33 cellular contexts compared by ENCODE assay signal in the genomic region with DNA sequence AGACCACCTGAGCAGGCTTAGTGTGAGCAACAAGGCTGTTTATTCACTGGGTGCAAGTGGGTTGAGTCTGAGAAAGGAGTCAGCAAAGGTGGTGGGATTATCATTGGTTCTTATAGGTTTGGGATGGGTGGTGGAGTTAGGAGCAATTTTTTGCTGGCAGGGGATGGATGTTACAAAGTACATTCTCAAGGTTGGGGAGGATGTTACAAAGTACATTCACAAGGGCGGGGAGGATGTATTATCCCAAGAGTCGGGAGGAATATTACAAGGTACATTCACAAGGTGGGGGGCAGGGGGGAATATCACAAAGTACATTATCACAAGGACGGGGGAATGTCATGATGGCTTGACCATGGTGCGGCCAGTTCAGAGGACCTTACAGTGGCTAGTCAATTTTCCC.
"Had no signal": no experiment of that assay in that cellular context is flagged by ENCODE, and none has a peak within 500 bp of the region (broad histone marks: within the 10 kb centered on the region; RNA-seq: fewer than 3 reads in every experiment).

No MANE protein-coding gene starts in this region.

- FAIRE-seq: astrocyte, bronchial epithelial cell had no signal

- H3K9me3 ChIP-seq: adrenal gland, ascending aorta, body of pancreas, breast epithelium had no signal

- DNase-seq: activated effector memory CD4-positive, alpha-beta T cell treated with anti-CD3 and anti-CD28 coated beads, Interleukin-2, amount 50 U/mL, for 16 hours; activated effector memory CD4-positive, alpha-beta T cell treated with Interleukin-2 at 50 U/mL for 16 hours; activated gamma-delta T cell; activated gamma-delta T cell treated with Interleukin-2 at 50 U/mL for 16 hours; activated naive CD4-positive, alpha-beta T cell; activated naive CD4-positive, alpha-beta T cell treated with anti-CD3 and anti-CD28 coated beads for 36 hours; activated naive CD4-positive, alpha-beta T cell treated with anti-CD3 and anti-CD28 coated beads, Interleukin-2, amount 10 ng/mL, durations not matched to agents 7 days and 5 days; activated naive CD4-positive, alpha-beta T cell treated with anti-CD3 and anti-CD28 coated beads, Interleukin-2, amount 50 U/mL, for 16 hours; activated naive CD4-positive, alpha-beta T cell treated with Interleukin-2 at 50 U/mL for 16 hours; activated naive CD8-positive, alpha-beta T cell treated with anti-CD3 and anti-CD28 coated beads for 36 hours; activated naive CD8-positive, alpha-beta T cell treated with anti-CD3 and anti-CD28 coated beads, Interleukin-2, amount 10 ng/mL, durations not matched to agents 7 days and 5 days; activated naive CD8-positive, alpha-beta T cell treated with anti-CD3 and anti-CD28 coated beads, Interleukin-2, amount 50 U/mL, for 24 hours; activated T-cell treated with anti-CD3 and anti-CD28 coated beads, Interleukin-2, amount 50 U/mL, for 24 hours; activated T-cell treated with anti-CD3 and anti-CD28 coated beads, Interleukin-2, amount 50 U/mL, for 4 hours; activated T-cell treated with anti-CD3 and anti-CD28 coated beads, Interleukin-2, amount 50 U/mL, for 48 hours; activated T-cell treated with anti-CD3 and anti-CD28 coated beads, Interleukin-2, amount 50 U/mL, for 72 hours; adrenal gland; amniotic stem cell; amygdala; anterior cingulate cortex; aorta; body of pancreas; brain microvascular endothelial cell; caudate nucleus; central memory CD4-positive, alpha-beta T cell; cerebellar nuclear complex had no signal

- ATAC-seq: activated naive CD4-positive, alpha-beta T cell treated with anti-CD3 and anti-CD28 coated beads, Interleukin-2, amount 50 U/mL, for 72 hours; activated naive CD8-positive, alpha-beta T cell treated with anti-CD3 and anti-CD28 coated beads, Interleukin-2, amount 50 U/mL, for 24 hours; activated T-cell treated with anti-CD3 and anti-CD28 coated beads, Interleukin-2, amount 50 U/mL, for 4 hours; activated T-cell treated with anti-CD3 and anti-CD28 coated beads, Interleukin-2, amount 50 U/mL, for 72 hours; activated T-helper 17 cell treated with anti-CD3 and anti-CD28 coated beads, Interleukin-2, amount 50 U/mL, for 72 hours; body of pancreas had no signal

- H3K27ac ChIP-seq: adrenal gland, ascending aorta, body of pancreas, brain microvascular endothelial cell, breast epithelium, cardiac muscle cell had no signal

- H3K27me3 ChIP-seq: adrenal gland, ascending aorta, body of pancreas, brain microvascular endothelial cell, breast epithelium, cardiac muscle cell had no signal

- H3K4me1 ChIP-seq: ascending aorta, body of pancreas, breast epithelium had no signal

- H3K4me3 ChIP-seq: adrenal gland, ascending aorta, body of pancreas, breast epithelium, cardiac muscle cell had no signal

- H3K36me3 ChIP-seq: adrenal gland, ascending aorta, brain microvascular endothelial cell, breast epithelium, cardiac muscle cell had no signal
